ENCODE assay signal across 13 cellular contexts in the genomic region with DNA sequence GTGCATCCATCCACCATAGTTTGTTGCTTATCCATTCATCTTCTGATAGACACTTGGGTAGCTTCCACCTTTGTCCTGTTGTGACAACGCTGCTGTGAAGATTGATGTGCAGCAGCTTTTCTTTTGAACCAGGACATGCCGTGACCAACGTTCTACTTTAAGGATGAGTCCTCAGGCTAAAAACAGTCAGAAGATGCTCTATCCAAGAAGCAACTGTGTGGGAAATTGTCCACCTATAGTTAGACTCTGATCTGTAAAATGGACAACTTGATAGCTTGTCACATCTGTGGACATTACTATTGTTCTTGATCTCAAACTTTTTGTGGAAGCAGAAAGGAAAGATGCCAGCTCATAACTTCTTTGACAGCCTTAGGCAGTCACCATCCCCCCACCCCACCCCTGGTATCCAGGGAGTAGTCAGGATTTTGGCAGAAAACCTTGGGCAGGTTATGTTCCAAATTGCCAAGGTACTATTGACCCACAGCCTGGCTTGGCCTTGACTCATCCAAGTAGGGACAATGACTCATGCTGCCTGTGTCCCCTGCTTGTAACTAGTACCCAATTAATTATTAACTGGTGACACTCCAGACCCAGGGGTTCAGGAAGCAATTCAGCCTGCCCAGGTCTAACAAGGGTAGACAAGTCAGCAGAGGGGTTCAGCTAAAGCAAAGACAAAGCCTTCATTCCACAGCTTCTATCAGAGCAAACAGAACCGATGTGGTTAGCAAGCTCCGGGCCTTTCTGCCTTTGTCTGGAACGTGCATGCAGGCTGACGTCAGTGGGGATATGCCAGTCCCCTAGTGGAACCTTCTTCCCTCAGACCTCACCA.
DNase-seq lines count a peak whose midpoint lies in the region; ATAC-seq, FAIRE-seq and TF ChIP-seq lines count a peak whose summit lies in the region.
"Had no signal": no experiment of that assay in that cellular context is flagged by ENCODE, and none has a peak within 500 bp of the region (broad histone marks: within the 10 kb centered on the region; RNA-seq: fewer than 3 reads in every experiment).

No MANE protein-coding gene starts in this region.

- 41 to 68% (median 48%) methylated on average over 7 of the region's 7 CpGs for WGBS in small intestine, 3 donors

- H2AFZ ChIP-seq in PC-9: no peak overlapping the region
- no peak overlapping the region for H2AFZ ChIP-seq in MM.1S (ENCODE audit: low read length)

- FAIRE-seq in islet of Langerhans (lab: Jason Lieb, UNC) (peak; percentile 65), small intestine (lab: Jason Lieb, UNC) (no peak)
- FAIRE-seq: frontal cortex had no signal

- H3K9ac ChIP-seq in MM.1S (ENCODE audit: low read length): no peak overlapping the region

- H3K4me3 ChIP-seq in DOHH2 (ENCODE audit: low read length) (no peak overlapping the region), PC-9 (no peak overlapping the region), small intestine (ENCODE audit: low read depth in 1 of 2, low read length in 2 of 2) (no peak overlapping the region), H7 (ENCODE audit: insufficient read depth, low read depth, low read length) (no peak overlapping the region), MM.1S (ENCODE audit: low read length) (no peak overlapping the region)

- DNase-seq in PC-9: peak; percentile 82 to 98
- DNase-seq in small intestine: peak; percentile 94
- no peak for DNase-seq in ecto neural progenitor cell (ENCODE audit: low spot score)
- DNase-seq in H7: no peak
- no peak for DNase-seq in MM.1S
- DNase-seq: activated T-cell treated with anti-CD3 and anti-CD28 coated beads for 4 hours; caudate nucleus; HCEC 1CT; stimulated activated CD4-positive, alpha-beta T cell treated with anti-CD3 and anti-CD28 coated beads, Interleukin-2, amount 100 ng/mL, for 24 hours had no signal

- TF ChIP-seq CTCF in DOHH2 (IDR thresholded peaks at IDR 0.05; ENCODE audit: low read depth, low read length, poor library complexity, severe bottlenecking) (no peak), PC-9 (conservative IDR thresholded peaks at IDR 0.05) (no peak), MM.1S (IDR thresholded peaks at IDR 0.05; ENCODE audit: low read length) (no peak)

- H3K9me3 ChIP-seq in DOHH2 (ENCODE audit: control insufficient read depth, insufficient read depth, low read length) (no peaks in the 10 kb centered on the region), PC-9 (ENCODE audit: insufficient read depth, low read depth) (no peaks in the 10 kb centered on the region), small intestine (ENCODE audit: control insufficient read depth, low read depth) (no peaks in the 10 kb centered on the region), MM.1S (replicated peaks; ENCODE audit: insufficient read depth, low read length) (no peaks in the 10 kb centered on the region)

- H3K79me2 ChIP-seq in DOHH2 (ENCODE audit: control insufficient read depth, low read length) (peaks cover 31% of the 10 kb centered on the region), PC-9 (ENCODE audit: low read depth) (no peaks in the 10 kb centered on the region), MM.1S (ENCODE audit: low read length) (no peaks in the 10 kb centered on the region)

- 0 out of 2 replicates have a peak overlapping the region, but pooled peaks have one; percentile 4 for H3K27ac ChIP-seq in DOHH2 (ENCODE audit: low read depth, low read length)
- peak overlapping the region; percentile 67 for H3K27ac ChIP-seq in PC-9
- peak overlapping the region; percentile 66 to 87 for H3K27ac ChIP-seq in small intestine (ENCODE audit: low read depth in 1 of 2, low read length in 1 of 2)
- no peak overlapping the region for H3K27ac ChIP-seq in MM.1S (ENCODE audit: low read length)

- H3K9me2 ChIP-seq in DOHH2 (replicated peaks; ENCODE audit: control insufficient read depth, low read length) (no peaks in the 10 kb centered on the region), PC-9 (ENCODE audit: insufficient read depth) (no peaks in the 10 kb centered on the region), MM.1S (replicated peaks; ENCODE audit: insufficient read depth, low read length) (no peaks in the 10 kb centered on the region)

- H3F3A ChIP-seq in DOHH2 (ENCODE audit: control insufficient read depth, insufficient read depth): peaks cover 20% of the 10 kb centered on the region
- peaks cover 58% of the 10 kb centered on the region for H3F3A ChIP-seq in PC-9 (ENCODE audit: insufficient read depth, low read depth)
- no peaks in the 10 kb centered on the region for H3F3A ChIP-seq in MM.1S (ENCODE audit: insufficient read depth, low read length)

- no TSS peak for BruUV-seq in PC-9 (replicated peaks; lab: Mats Ljungman, UMichigan)

- H3K4me2 ChIP-seq in DOHH2 (ENCODE audit: low read length) (no peak overlapping the region), PC-9 (peak overlapping the region; percentile 47), MM.1S (ENCODE audit: low read depth, low read length) (no peak overlapping the region)

- CTCF ChIA-PET in PC-9 (lab: Charles Lee): interaction anchor here (0.7 to 1.4 kb wide), 4 partner anchors 32 to 314 kb away, joined by 3 to 4 read pairs (median 4); no protein-coding TSS in a partner anchor

- H3K27me3 ChIP-seq in DOHH2 (ENCODE audit: control insufficient read depth, low read length) (no peaks in the 10 kb centered on the region), PC-9 (ENCODE audit: insufficient read depth, low read depth) (no peaks in the 10 kb centered on the region), small intestine (ENCODE audit: control insufficient read depth in 2 of 2, insufficient read depth in 2 of 2, low read length in 2 of 2) (no peaks in the 10 kb centered on the region), H7 (ENCODE audit: control insufficient read depth, insufficient read depth, low read length) (no peaks in the 10 kb centered on the region), MM.1S (replicated peaks; ENCODE audit: insufficient read depth, low read length) (no peaks in the 10 kb centered on the region)

- intact Hi-C loops in PC-9 (cut with micrococcal nuclease; ENCODE audit: unreplicated experiment): loop anchor here (1.0 kb wide), 5 partner anchors 83 to 253 kb away; no protein-coding TSS in a partner anchor

- H4K20me1 ChIP-seq in DOHH2 (ENCODE audit: control insufficient read depth, insufficient read depth, low read depth, low read length) (no peaks in the 10 kb centered on the region), PC-9 (ENCODE audit: insufficient read depth) (no peaks in the 10 kb centered on the region), MM.1S (ENCODE audit: insufficient read depth, low read length) (no peaks in the 10 kb centered on the region)

- POLR2A ChIA-PET in PC-9 (lab: Charles Lee; ENCODE audit: unreplicated experiment): interaction anchor here (0.5 to 1.0 kb wide), 3 partner anchors 129 to 135 kb away, joined by 3 to 5 read pairs (median 4); no protein-coding TSS in a partner anchor

- ATAC-seq in HG03039 (IDR thresholded peaks at IDR 0.05; ENCODE audit: unreplicated experiment): no peak

- H3K4me1 ChIP-seq in DOHH2 (ENCODE audit: control insufficient read depth, low read length): peaks cover 70% of the 10 kb centered on the region
- peaks cover 72% of the 10 kb centered on the region for H3K4me1 ChIP-seq in PC-9 (replicated peaks; ENCODE audit: insufficient read depth)
- H3K4me1 ChIP-seq in small intestine (ENCODE audit: control insufficient read depth in 2 of 2, insufficient read depth in 1 of 2, low read depth in 1 of 2, low read length in 1 of 2): peaks cover 2 to 10% of the 10 kb centered on the region in 2 donors
- H3K4me1 ChIP-seq in MM.1S (ENCODE audit: low read length): peaks cover 10% of the 10 kb centered on the region

- H3K36me3 ChIP-seq in DOHH2 (ENCODE audit: control insufficient read depth, low read length) (peaks cover 68% of the 10 kb centered on the region), PC-9 (ENCODE audit: low read depth) (0 out of 2 replicates have a peak, but pooled peaks cover 12% of the 10 kb centered on the region), small intestine (ENCODE audit: control insufficient read depth in 2 of 2, insufficient read depth in 2 of 2, low read length in 2 of 2) (peaks cover 0 to 5% of the 10 kb centered on the region in 2 donors), H7 (replicated peaks; ENCODE audit: control insufficient read depth, insufficient read depth, low read length) (no peaks in the 10 kb centered on the region), MM.1S (replicated peaks; ENCODE audit: insufficient read depth, low read length) (no peaks in the 10 kb centered on the region)

Comparison
In these comparisons a context has a peak if more than half of its experiments do, and no peak if none do; other contexts are left out.
1. DNase-seq: peak in PC-9 (2 of 2) and small intestine (single experiment); none in ecto neural progenitor cell (single experiment), H7 (single experiment) and MM.1S (single experiment).